8 cellular contexts compared by ENCODE assay signal in the genomic region with DNA sequence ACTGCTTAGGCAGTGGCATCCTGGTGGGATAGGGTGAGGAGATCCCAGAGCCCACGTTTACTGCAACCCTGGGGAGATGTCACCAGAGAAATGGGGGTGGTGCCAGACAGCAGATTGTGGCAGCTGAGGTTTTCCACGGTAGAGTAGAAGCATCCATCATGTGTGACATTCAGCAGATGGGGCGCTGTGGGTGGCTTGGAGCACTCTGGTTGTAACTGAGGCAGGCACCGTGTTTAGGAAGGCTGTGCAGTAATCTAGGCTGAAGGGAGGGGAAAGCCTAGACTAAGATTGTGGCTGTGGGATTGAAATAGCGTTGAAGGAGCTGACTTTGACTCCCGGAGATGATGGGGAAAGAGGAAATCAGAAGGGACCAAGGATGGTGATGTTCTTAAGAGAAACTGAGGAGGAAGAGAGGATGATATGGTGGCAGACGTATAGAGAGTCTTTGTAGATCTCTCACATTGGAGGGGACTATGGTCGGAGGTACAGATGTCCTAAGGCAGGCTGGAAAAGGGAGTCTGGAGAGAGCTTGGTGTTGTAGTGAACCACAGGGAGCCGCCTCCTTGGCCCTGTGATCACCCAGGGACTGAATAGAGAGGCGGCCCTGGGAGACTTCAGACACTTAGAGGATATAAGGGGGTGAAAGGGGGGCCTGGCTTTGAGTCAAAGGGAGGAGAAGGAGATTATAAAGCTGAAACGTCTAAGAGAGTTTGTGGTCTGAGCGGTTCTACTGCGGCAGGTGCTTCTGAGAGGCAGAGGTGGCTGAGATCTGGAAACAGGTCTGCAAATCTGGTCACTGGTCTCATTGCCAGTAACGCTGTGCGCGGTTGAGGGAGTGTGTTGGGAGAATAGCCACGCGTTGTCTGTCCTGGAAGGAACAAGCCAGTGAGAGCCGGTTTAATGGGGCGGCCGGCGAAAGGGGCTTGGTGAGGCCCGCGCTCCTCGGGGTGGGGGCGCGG. TPM values are rescaled to one million over a fixed set of nuclear protein-coding genes. Genes with fewer than 3 reads are reported as not detected.
DNase-seq lines count a peak whose midpoint lies in the region; ATAC-seq and TF ChIP-seq lines count a peak whose summit lies in the region.

No MANE protein-coding gene starts in this region.

- ATAC-seq in HG02852 (IDR thresholded peaks at IDR 0.05; ENCODE audit: unreplicated experiment) = peak; percentile 18

- H3K27ac ChIP-seq in cingulate gyrus (ENCODE audit: low read depth, low read length) = peak overlapping the region; percentile 49
- H3K27ac ChIP-seq in thyroid gland = peak overlapping the region; percentile 28 to 95 (median 91)

- H3K4me3 ChIP-seq in thyroid gland (replicated peaks in 1 of 3) (peak overlapping the region in 2 of 3 donors; percentile 52 to 58), BE2C (ENCODE audit: low read depth, low read length) (no peak overlapping the region)

- DNase-seq in GM10266 (ENCODE audit: extremely low spot score) (peak; percentile 28), T-helper 2 cell (peak in 3 of 5 experiments; percentile 23 to 51 (median 34)), midbrain (lab: John Stamatoyannopoulos, UW) (peak; percentile 22), thyroid gland (peak; percentile 51 to 54), NCI-H187 (lab: John Stamatoyannopoulos, UW) (no peak), BE2C (no peak)

- intact Hi-C loops in thyroid gland (cut with DNase I) = no loop called here

- TF ChIP-seq CTCF in GM10266 (IDR thresholded peaks at IDR 0.05; ENCODE audit: control insufficient read depth, insufficient read depth, low read depth, missing control alignments) (no peak), thyroid gland (IDR thresholded peaks at IDR 0.05) (no peak), BE2C (IDR thresholded peaks at IDR 0.05; ENCODE audit: low read depth, low read length) (no peak)

- H3K9me3 ChIP-seq in thyroid gland = no peaks in the 10 kb centered on the region
- no peaks in the 10 kb centered on the region for H3K9me3 ChIP-seq in BE2C

- TF ChIP-seq POLR2A in thyroid gland (IDR thresholded peaks at IDR 0.05) = no peak

- H3K27me3 ChIP-seq in thyroid gland (no peaks in the 10 kb centered on the region), BE2C (peaks cover 66% of the 10 kb centered on the region)

- 21% methylated on average over 21 to 23 of the region's 27 CpGs for WGBS in thyroid gland, 2 donors

- no peaks in the 10 kb centered on the region for H3K36me3 ChIP-seq in thyroid gland
- H3K36me3 ChIP-seq in BE2C = no peaks in the 10 kb centered on the region

- H3K4me1 ChIP-seq in thyroid gland = peaks cover 22 to 25% of the 10 kb centered on the region in 2 donors
- no peaks in the 10 kb centered on the region for H3K4me1 ChIP-seq in BE2C

RNA-seq across cellular contexts. Expression of a gene that starts 0.8 kb away (rescaled TPM):
- 10 to 100 TPM; 12.3 to 23.2 (median 15.3) TPM for total RNA-seq in thyroid gland
- not detected for polyA plus RNA-seq in BE2C (2012; ENCODE audit: insufficient read depth, insufficient read length, low read depth)

RNA-seq across cellular contexts. Expression of a gene that starts 45.6 kb away (rescaled TPM):
- 1,000 to 10,000 TPM in 1 of 4 donors, 100 to 1,000 TPM in 3; 328 to 1,292 (median 594) TPM for total RNA-seq in thyroid gland
- 5.7 TPM for polyA plus RNA-seq in BE2C (2012; ENCODE audit: insufficient read depth, insufficient read length, low read depth)

Comparison
In these comparisons a context has a peak if more than half of its experiments do, and no peak if none do; other contexts are left out.
1. DNase-seq: peak in GM10266 (single experiment), T-helper 2 cell (3 of 5), midbrain (single experiment) and thyroid gland (2 of 2); none in NCI-H187 (0 of 2) and BE2C (single experiment).